ENCODE assay signal across 1 cellular context in genomic region chr1:16178596-16179497, GRCh38.
TF ChIP-seq lines count a peak whose summit lies in the region.

No MANE protein-coding gene starts in this region.

TF ChIP-seq in HepG2, 621 proteins besides CTCF, POLR2A, EP300 and RAD21 (continued from another document and continues in another):
- TF ChIP-seq ZBTB10 (CRISPR knock-in tag; IDR thresholded peaks at IDR 0.05; ENCODE audit: borderline replicate concordance) (0 out of 2 replicates have a peak, but pooled peaks have one; percentile 35), ZBTB4 (CRISPR knock-in tag; IDR thresholded peaks at IDR 0.05; ENCODE audit: borderline replicate concordance) (no peak), CHCHD3 (CRISPR knock-in tag; IDR thresholded peaks at IDR 0.05) (no peak), FOSL2 (CRISPR knock-in tag; IDR thresholded peaks at IDR 0.05) (peak; percentile 80), ZNF552 (CRISPR knock-in tag; IDR thresholded peaks at IDR 0.05; ENCODE audit: borderline replicate concordance) (no peak), REXO4 (CRISPR knock-in tag; IDR thresholded peaks at IDR 0.05; ENCODE audit: borderline replicate concordance) (no peak), BRD4 (CRISPR knock-in tag; IDR thresholded peaks at IDR 0.05) (no peak), ZFP1 (CRISPR knock-in tag; IDR thresholded peaks at IDR 0.05) (no peak), ZFP36 (IDR thresholded peaks at IDR 0.05; ENCODE audit: borderline replicate concordance, low read depth, low read length, partially characterized antibody) (no peak), TCF12 (IDR thresholded peaks at IDR 0.05) (no peak), TCF12 (CRISPR knock-in tag; IDR thresholded peaks at IDR 0.05) (peak; percentile 71), KLF6 (CRISPR knock-in tag; IDR thresholded peaks at IDR 0.05) (0 out of 2 replicates have a peak, but pooled peaks have one; percentile 48), MXD3 (CRISPR knock-in tag; IDR thresholded peaks at IDR 0.05) (peak; percentile 40; the same call in 1 of the 2 replicates), TP53 (CRISPR knock-in tag; conservative IDR thresholded peaks at IDR 0.05) (no peak), SNAPC2 (CRISPR knock-in tag; IDR thresholded peaks at IDR 0.05) (no peak), KLF16 (CRISPR knock-in tag; IDR thresholded peaks at IDR 0.05) (0 out of 4 replicates have a peak, but pooled peaks of 1 of the 2 experiments have one; percentile 54), CREBL2 (CRISPR knock-in tag; IDR thresholded peaks at IDR 0.05; ENCODE audit: borderline replicate concordance) (no peak), MIXL1 (CRISPR knock-in tag; IDR thresholded peaks at IDR 0.05) (peak; percentile 66), TEAD2 (CRISPR knock-in tag; IDR thresholded peaks at IDR 0.05) (no peak), NFIC (IDR thresholded peaks at IDR 0.05; ENCODE audit: low read length) (peak; percentile 77), ZNF772 (CRISPR knock-in tag; IDR thresholded peaks at IDR 0.05) (0 out of 2 replicates have a peak, but pooled peaks have one; percentile 20), KDM4B (CRISPR knock-in tag; IDR thresholded peaks at IDR 0.05) (no peak), CBX5 (CRISPR knock-in tag; IDR thresholded peaks at IDR 0.05; ENCODE audit: borderline replicate concordance) (no peak), ZNF766 (CRISPR knock-in tag; IDR thresholded peaks at IDR 0.05; ENCODE audit: borderline replicate concordance) (peak; percentile 6; the same call in 1 of the 2 replicates), ZNF512B (CRISPR knock-in tag; IDR thresholded peaks at IDR 0.05; ENCODE audit: borderline replicate concordance) (no peak), SNAPC4 (CRISPR knock-in tag; IDR thresholded peaks at IDR 0.05) (0 out of 2 replicates have a peak, but pooled peaks have one; percentile 24), SIN3B (IDR thresholded peaks at IDR 0.05; ENCODE audit: low read length) (no peak), HNRNPL (IDR thresholded peaks at IDR 0.05; ENCODE audit: low read depth, low read length) (no peak), TCF7L2 (IDR thresholded peaks at IDR 0.05; ENCODE audit: low read depth, low read length) (no peak), ELF1 (CRISPR knock-in tag; IDR thresholded peaks at IDR 0.05) (peak; percentile 43; the same call in 1 of the 2 replicates), ZBTB14 (CRISPR knock-in tag; IDR thresholded peaks at IDR 0.05) (no peak), ZBTB44 (CRISPR knock-in tag; IDR thresholded peaks at IDR 0.05) (no peak), YEATS2 (CRISPR knock-in tag; IDR thresholded peaks at IDR 0.05; ENCODE audit: borderline replicate concordance) (peak; percentile 32; the same call in 1 of the 2 replicates), ASH2L (IDR thresholded peaks at IDR 0.05; ENCODE audit: insufficient read length, low read depth, low read length) (peak; percentile 86), WIZ (CRISPR knock-in tag; IDR thresholded peaks at IDR 0.05) (no peak; the same call in 1 of the 2 replicates), KDM5A (IDR thresholded peaks at IDR 0.05; ENCODE audit: borderline replicate concordance, low read length) (no peak), ZNF569 (CRISPR knock-in tag; IDR thresholded peaks at IDR 0.05; ENCODE audit: borderline replicate concordance) (no peak), CBX2 (IDR thresholded peaks at IDR 0.05; ENCODE audit: low read depth, low read length) (no peak), CBX2 (CRISPR knock-in tag; IDR thresholded peaks at IDR 0.05; ENCODE audit: low read depth) (peak; percentile 72; the same call in 1 of the 2 replicates), ZNF382 (CRISPR knock-in tag; IDR thresholded peaks at IDR 0.05; ENCODE audit: borderline replicate concordance) (no peak), SKIL (CRISPR knock-in tag; IDR thresholded peaks at IDR 0.05; ENCODE audit: borderline replicate concordance) (peak; percentile 25; the same call in 1 of the 2 replicates), ZNF580 (CRISPR knock-in tag; IDR thresholded peaks at IDR 0.05; ENCODE audit: borderline replicate concordance, low read depth) (peak; percentile 57; the same call in 1 of the 2 replicates), SPEN (CRISPR knock-in tag; IDR thresholded peaks at IDR 0.05; ENCODE audit: low read depth) (peak; percentile 51; the same call in 1 of the 2 replicates)
